1 cellular context compared by ENCODE assay signal in genomic region chr22:46587492-46588278, GRCh38.
TF ChIP-seq lines count a peak whose summit lies in the region.

No MANE protein-coding gene starts in this region.

TF ChIP-seq in H1, 55 proteins besides CTCF, POLR2A, EP300 and RAD21 (continued from another document):
- no peak for TF ChIP-seq CHD7 (IDR thresholded peaks at IDR 0.05; ENCODE audit: insufficient replicate concordance, low read length)
- no peak for TF ChIP-seq E2F6 (IDR thresholded peaks at IDR 0.05)
- TF ChIP-seq CBX8 (IDR thresholded peaks at IDR 0.05; ENCODE audit: borderline replicate concordance, low read depth, low read length): no peak
- TF ChIP-seq SP4 (IDR thresholded peaks at IDR 0.05; ENCODE audit: low read length): no peak
TF ChIP-seq in H1: peak in this region for 0.
